In genomic region chr13:65653548-65654078, GRCh38 we compare ENCODE assay signal across 27 cellular contexts.
A peak's percentile ranks its signal among the peaks of the same experiment; 100 is the strongest.
DNase-seq lines count a peak whose midpoint lies in the region; ATAC-seq, FAIRE-seq and TF ChIP-seq lines count a peak whose summit lies in the region.
"Had no signal": no experiment of that assay in that cellular context is flagged by ENCODE, and none has a peak within 500 bp of the region (broad histone marks: within the 10 kb centered on the region; RNA-seq: fewer than 3 reads in every experiment).

No MANE protein-coding gene starts in this region.

- DNase-seq in ELF-1 (ENCODE audit: low read depth, low spot score) (peak; percentile 20), MM.1S (peak; percentile 80), foreskin melanocyte (peak; percentile 32), GM19238 (ENCODE audit: insufficient read length, low spot score) (no peak), urothelium cell line (ENCODE audit: low spot score) (no peak)
- DNase-seq: activated CD4-positive, alpha-beta memory T cell treated with anti-CD3 and anti-CD28 coated beads for 36 hours; activated CD8-positive, alpha-beta memory T cell treated with anti-CD3 and anti-CD28 coated beads, Interleukin-2, amount 50 U/mL, for 48 hours; activated naive CD4-positive, alpha-beta T cell treated with anti-CD3 and anti-CD28 coated beads, Interleukin-2, amount 50 U/mL, for 16 hours; amygdala; CD4-positive, CD25-positive, alpha-beta regulatory T cell; H7; left ventricle myocardium inferior; naive B cell; NCI-H1436; NCI-H774; OCI-M1; Right ventricle myocardium superior; stimulated activated CD4-positive, alpha-beta T cell treated with anti-CD3 and anti-CD28 coated beads, Interleukin-15, amount 100 ng/mL, for 24 hours; stimulated activated naive B cell treated with anti-CD40 and anti-IgM and Interleukin-4, amounts not matched to agents 10 μg/mL and 1 μg/mL and 100 μg/mL, for 72 hours; T-helper 1 cell had no signal

- H3K79me2 ChIP-seq in MM.1S (ENCODE audit: low read length) (no peaks in the 10 kb centered on the region), OCI-LY1 (ENCODE audit: insufficient read depth, low read length) (no peaks in the 10 kb centered on the region)

- H3K9ac ChIP-seq in MM.1S (ENCODE audit: low read length) (no peak overlapping the region), OCI-LY1 (ENCODE audit: low read length) (no peak overlapping the region; the same call in 1 of the 2 replicates)

- H3K9me3 ChIP-seq in MM.1S (replicated peaks; ENCODE audit: insufficient read depth, low read length) (no peaks in the 10 kb centered on the region), OCI-LY1 (ENCODE audit: low read length) (no peaks in the 10 kb centered on the region; the same call in 1 of the 2 replicates)
- H3K9me3 ChIP-seq: breast epithelium, left ventricle myocardium inferior, prostate gland had no signal

- H3K4me1 ChIP-seq in MM.1S (ENCODE audit: low read length) (peaks cover 15% of the 10 kb centered on the region; the same call in 1 of the 2 replicates), OCI-LY1 (ENCODE audit: insufficient read depth, low read length, severe bottlenecking) (peaks cover 19% of the 10 kb centered on the region)
- H3K4me1 ChIP-seq: breast epithelium, left ventricle myocardium inferior, prostate gland had no signal

- no peak for FAIRE-seq in urothelium cell line (lab: Jason Lieb, UNC)
- FAIRE-seq: endothelial cell of umbilical vein, TTC549 had no signal

- peak overlapping the region; percentile 43; the same call in 1 of the 2 replicates for H3K4me2 ChIP-seq in MM.1S (ENCODE audit: low read depth, low read length)
- H3K4me2 ChIP-seq in OCI-LY1 (ENCODE audit: low read length), result peak overlapping the region; percentile 26; the same call in 1 of the 2 replicates

- H3F3A ChIP-seq in MM.1S (ENCODE audit: insufficient read depth, low read length) (no peaks in the 10 kb centered on the region), OCI-LY1 (ENCODE audit: insufficient read depth, low read length) (no peaks in the 10 kb centered on the region)

- ATAC-seq in HG03280 (IDR thresholded peaks at IDR 0.05; ENCODE audit: unreplicated experiment), result no peak
- ATAC-seq: activated CD4-positive, CD25-positive, alpha-beta regulatory T cell treated with anti-CD3 and anti-CD28 coated beads, Interleukin-2, amount 50 U/mL, for 24 hours; stimulated activated naive B cell treated with anti-CD40 and anti-IgM and Interleukin-4, amounts not matched to agents 10 μg/mL and 1 μg/mL and 100 μg/mL, for 72 hours had no signal

- no peaks in the 10 kb centered on the region for H3K9me2 ChIP-seq in MM.1S (replicated peaks; ENCODE audit: insufficient read depth, low read length)
- H3K9me2 ChIP-seq in OCI-LY1 (ENCODE audit: low read depth, low read length), result peaks cover 3% of the 10 kb centered on the region; the same call in 1 of the 2 replicates

- H3K36me3 ChIP-seq in MM.1S (replicated peaks; ENCODE audit: insufficient read depth, low read length) (no peaks in the 10 kb centered on the region), OCI-LY1 (ENCODE audit: insufficient read depth, low read length) (no peaks in the 10 kb centered on the region)
- H3K36me3 ChIP-seq: breast epithelium, left ventricle myocardium inferior, prostate gland had no signal

- no peak for TF ChIP-seq CTCF in MM.1S (IDR thresholded peaks at IDR 0.05; ENCODE audit: low read length)
- no peak for TF ChIP-seq CTCF in OCI-LY1 (IDR thresholded peaks at IDR 0.05; ENCODE audit: low read length)

- H2AFZ ChIP-seq in MM.1S (ENCODE audit: low read length) (0 out of 2 replicates have a peak overlapping the region, but pooled peaks have one; percentile 27), OCI-LY1 (ENCODE audit: low read length) (peak overlapping the region; percentile 45)

- H4K20me1 ChIP-seq in MM.1S (ENCODE audit: insufficient read depth, low read length) (no peaks in the 10 kb centered on the region), OCI-LY1 (ENCODE audit: insufficient read depth, low read length) (no peaks in the 10 kb centered on the region)

- H3K4me3 ChIP-seq in MM.1S (ENCODE audit: low read length) (0 out of 2 replicates have a peak overlapping the region, but pooled peaks have one; percentile 15), OCI-LY1 (ENCODE audit: low read depth, low read length, poor library complexity, severe bottlenecking) (no peak overlapping the region)
- H3K4me3 ChIP-seq: breast epithelium, left ventricle myocardium inferior, prostate gland had no signal

- H3K27ac ChIP-seq in MM.1S (ENCODE audit: low read length), result peak overlapping the region; percentile 54
- H3K27ac ChIP-seq in OCI-LY1 (ENCODE audit: low read depth, low read length, poor library complexity, severe bottlenecking), result no peak overlapping the region
- H3K27ac ChIP-seq: breast epithelium, left ventricle myocardium inferior, prostate gland had no signal

- H3K27me3 ChIP-seq in MM.1S (replicated peaks; ENCODE audit: insufficient read depth, low read length) (no peaks in the 10 kb centered on the region), OCI-LY1 (ENCODE audit: insufficient read depth, low read length) (no peaks in the 10 kb centered on the region)
- H3K27me3 ChIP-seq: breast epithelium had no signal

Comparison
In these comparisons a context has a peak if more than half of its experiments do, and no peak if none do; other contexts are left out.
1. DNase-seq: peak in ELF-1 (single experiment), MM.1S (single experiment) and foreskin melanocyte (single experiment); none in GM19238 (single experiment) and urothelium cell line (single experiment).